In genomic region chr16:28163699-28164584, GRCh38 we compare ENCODE assay signal across 11 cellular contexts. TPM values are rescaled to one million over a fixed set of nuclear protein-coding genes. Genes with fewer than 3 reads are reported as not detected.
DNase-seq lines count a peak whose midpoint lies in the region; ATAC-seq and TF ChIP-seq lines count a peak whose summit lies in the region.
"Had no signal": no experiment of that assay in that cellular context is flagged by ENCODE, and none has a peak within 500 bp of the region (broad histone marks: within the 10 kb centered on the region; RNA-seq: fewer than 3 reads in every experiment).

No MANE protein-coding gene starts in this region.

- no peak for DNase-seq in activated T-cell treated with anti-CD3 and anti-CD28 coated beads, Interleukin-2, amount 50 U/mL, for 24 hours
- no peak for DNase-seq in activated T-cell treated with anti-CD3 and anti-CD28 coated beads, Interleukin-2, amount 50 U/mL, for 48 hours
- DNase-seq in left cardiac atrium (no peak), stomach (no peak), SK-N-SH (no peak)
- DNase-seq: BE2C; effector CD8-positive, alpha-beta T cell; NCI-H2029 had no signal

- H3K27me3 Mint-ChIP-seq in activated T-cell treated with anti-CD3 and anti-CD28 coated beads, Interleukin-2, amount 50 U/mL, for 24 hours: no peaks in the 10 kb centered on the region
- H3K27me3 Mint-ChIP-seq in activated T-helper 17 cell treated with anti-CD3 and anti-CD28 coated beads, Interleukin-2, amount 50 U/mL, for 72 hours: no peaks in the 10 kb centered on the region

- H3K4me3 ChIP-seq in stomach (no peak overlapping the region), SK-N-SH (ENCODE audit: low read depth in 2 of 2, low read length in 1 of 2) (no peak overlapping the region)

- TF ChIP-seq POLR2A in stomach (IDR thresholded peaks at IDR 0.05): no peak

- no peak for ATAC-seq in activated T-helper 17 cell treated with anti-CD3 and anti-CD28 coated beads, Interleukin-2, amount 50 U/mL, for 72 hours (replicated peaks)
- ATAC-seq in left cardiac atrium: peak; percentile 58 to 67
- ATAC-seq in HG03039 (IDR thresholded peaks at IDR 0.05; ENCODE audit: unreplicated experiment): no peak
- ATAC-seq in HG03280 (IDR thresholded peaks at IDR 0.05; ENCODE audit: unreplicated experiment): no peak

- H3K9me2 ChIP-seq in SK-N-SH: no peaks in the 10 kb centered on the region

- no peak overlapping the region for H3K9ac ChIP-seq in SK-N-SH

- CTCF ChIA-PET in SK-N-SH (lab: Yijun Ruan, JAX): interaction anchor here (1.2 kb wide), 2 partner anchors 12 to 17 kb away, joined by 3 read pairs; no protein-coding TSS in a partner anchor

- peak overlapping the region in 4 of 5 donors; percentile 20 to 67 (median 56) for H3K27ac ChIP-seq in stomach
- no peak overlapping the region for H3K27ac ChIP-seq in SK-N-SH (ENCODE audit: low read depth in 2 of 2, low read length in 1 of 2)

- H3K4me1 Mint-ChIP-seq in activated T-cell treated with anti-CD3 and anti-CD28 coated beads, Interleukin-2, amount 50 U/mL, for 24 hours (ENCODE audit: low read depth): peaks cover 88% of the 10 kb centered on the region
- H3K4me1 Mint-ChIP-seq in activated T-helper 17 cell treated with anti-CD3 and anti-CD28 coated beads, Interleukin-2, amount 50 U/mL, for 72 hours: peaks cover 42% of the 10 kb centered on the region

- 75 to 85% (median 79%) methylated on average over 6 of the region's 6 CpGs for WGBS in stomach, 5 donors
- 93% methylated on average over 6 of the region's 6 CpGs for whole genome bisulfite sequencing in SK-N-SH (ENCODE audit: low lambda C conversion rate)

- H3K4me3 Mint-ChIP-seq in activated T-cell treated with anti-CD3 and anti-CD28 coated beads, Interleukin-2, amount 50 U/mL, for 24 hours: no peak overlapping the region
- no peak overlapping the region for H3K4me3 Mint-ChIP-seq in activated T-helper 17 cell treated with anti-CD3 and anti-CD28 coated beads, Interleukin-2, amount 50 U/mL, for 72 hours

- H3K9me3 ChIP-seq in stomach (no peaks in the 10 kb centered on the region), SK-N-SH (no peaks in the 10 kb centered on the region)
- H3K9me3 ChIP-seq: BE2C had no signal

- H3K27me3 ChIP-seq in stomach (no peaks in the 10 kb centered on the region), SK-N-SH (ENCODE audit: insufficient read depth) (no peaks in the 10 kb centered on the region)
- H3K27me3 ChIP-seq: BE2C had no signal

- H3K27ac Mint-ChIP-seq in activated T-cell treated with anti-CD3 and anti-CD28 coated beads, Interleukin-2, amount 50 U/mL, for 24 hours: peak overlapping the region; percentile 42
- H3K27ac Mint-ChIP-seq in activated T-helper 17 cell treated with anti-CD3 and anti-CD28 coated beads, Interleukin-2, amount 50 U/mL, for 72 hours: peak overlapping the region; percentile 25

- intact Hi-C loops in left cardiac atrium (cut with DNase I) (no loop called here), stomach (cut with DNase I; ENCODE audit: low total_unique reads) (no loop called here)

- H2AFZ ChIP-seq in SK-N-SH (ENCODE audit: low read depth): no peak overlapping the region

- H3K9me3 Mint-ChIP-seq in activated T-cell treated with anti-CD3 and anti-CD28 coated beads, Interleukin-2, amount 50 U/mL, for 24 hours: no peaks in the 10 kb centered on the region
- no peaks in the 10 kb centered on the region for H3K9me3 Mint-ChIP-seq in activated T-helper 17 cell treated with anti-CD3 and anti-CD28 coated beads, Interleukin-2, amount 50 U/mL, for 72 hours

- H3K4me2 ChIP-seq in SK-N-SH: no peak overlapping the region

- H4K20me1 ChIP-seq in SK-N-SH (ENCODE audit: insufficient read depth): no peaks in the 10 kb centered on the region; the same call in 1 of the 2 replicates

- no peak for TF ChIP-seq EP300 in stomach (IDR thresholded peaks at IDR 0.05)
- TF ChIP-seq EP300 in SK-N-SH (IDR thresholded peaks at IDR 0.05; ENCODE audit: borderline replicate concordance in 1 of 2, low read depth in 1 of 2, low read length in 1 of 2): no peak

- peaks cover 9% of the 10 kb centered on the region for H3F3A ChIP-seq in SK-N-SH (replicated peaks; ENCODE audit: insufficient read depth)

- POLR2A ChIA-PET in SK-N-SH (lab: Yijun Ruan, JAX): no interaction called here

- peaks cover 94% of the 10 kb centered on the region for H3K36me3 Mint-ChIP-seq in activated T-cell treated with anti-CD3 and anti-CD28 coated beads, Interleukin-2, amount 50 U/mL, for 24 hours (ENCODE audit: low read depth)
- peaks cover 96% of the 10 kb centered on the region for H3K36me3 Mint-ChIP-seq in activated T-helper 17 cell treated with anti-CD3 and anti-CD28 coated beads, Interleukin-2, amount 50 U/mL, for 72 hours (ENCODE audit: low read depth)

- H3K36me3 ChIP-seq in stomach (peaks cover 26 to 56% (median 52%) of the 10 kb centered on the region in 4 donors), SK-N-SH (replicated peaks in 1 of 2; ENCODE audit: control insufficient read depth in 1 of 2, insufficient read depth in 2 of 2, low read length in 1 of 2) (peaks cover 35 to 37% of the 10 kb centered on the region in 2 experiments)

- no peak for TF ChIP-seq RAD21 in SK-N-SH (IDR thresholded peaks at IDR 0.05; ENCODE audit: low read length)

- peaks cover 0 to 43% (median 7%) of the 10 kb centered on the region in 4 donors for H3K4me1 ChIP-seq in stomach
- peaks cover 0 to 13% of the 10 kb centered on the region in 2 experiments; a peak in 1 of 4 replicates for H3K4me1 ChIP-seq in SK-N-SH (ENCODE audit: control insufficient read depth in 1 of 2, insufficient read depth in 2 of 2, low read depth in 1 of 2, low read length in 1 of 2)
- H3K4me1 ChIP-seq: BE2C had no signal

- TF ChIP-seq CTCF in stomach (IDR thresholded peaks at IDR 0.05) (no peak), SK-N-SH (IDR thresholded peaks at IDR 0.05) (no peak)

- H3K79me2 ChIP-seq in SK-N-SH (ENCODE audit: insufficient read depth): peaks cover 57% of the 10 kb centered on the region

TF ChIP-seq in SK-N-SH, 30 proteins besides CTCF, POLR2A, EP300 and RAD21:
- TF ChIP-seq POLR2AphosphoS5 (IDR thresholded peaks at IDR 0.05; ENCODE audit: low read depth, low read length) (no peak), PBX3 (IDR thresholded peaks at IDR 0.05) (no peak), TEAD4 (IDR thresholded peaks at IDR 0.05; ENCODE audit: borderline replicate concordance, insufficient read depth) (no peak), RCOR1 (IDR thresholded peaks at IDR 0.05; ENCODE audit: low read length) (no peak), NRF1 (IDR thresholded peaks at IDR 0.05; ENCODE audit: low read depth, low read length) (no peak), USF1 (IDR thresholded peaks at IDR 0.05; ENCODE audit: borderline replicate concordance, low read depth) (no peak), MEF2A (IDR thresholded peaks at IDR 0.05; ENCODE audit: borderline replicate concordance, low read depth) (no peak), FOSL2 (IDR thresholded peaks at IDR 0.05; ENCODE audit: borderline replicate concordance, low read depth) (no peak), RXRA (IDR thresholded peaks at IDR 0.05; ENCODE audit: borderline replicate concordance, low read depth) (no peak), USF2 (IDR thresholded peaks at IDR 0.05; ENCODE audit: borderline replicate concordance, low read depth, low read length) (no peak), YY1 (IDR thresholded peaks at IDR 0.05; ENCODE audit: low read depth) (no peak)
TF ChIP-seq in SK-N-SH: peak in this region for 0.

RNA-seq across cellular contexts. Expression of gene XPO6, which starts 47.8 kb away (rescaled TPM):
- total RNA-seq in activated T-helper 17 cell treated with anti-CD3 and anti-CD28 coated beads, Interleukin-2, amount 50 U/mL, for 72 hours: 100 to 1,000 TPM; 238 to 263 TPM
- 10 to 100 TPM; 34.6 to 46.4 TPM for total RNA-seq in left cardiac atrium
- 100 to 1,000 TPM in 4 of 5 donors, 10 to 100 TPM in 1; 46.7 to 241 (median 112) TPM for total RNA-seq in stomach
- polyA plus RNA-seq in stomach: 10 to 100 TPM; 37.2 to 61.3 (median 39.0) TPM
- polyA plus RNA-seq in SK-N-SH (2012; rRNA removed): 97.1 and 118 TPM in 2 replicates
- 54.3 and 66.0 TPM in 2 replicates for polyA plus RNA-seq in SK-N-SH (2012; cell fraction: cytosol; rRNA removed)
- polyA plus RNA-seq in SK-N-SH (2012; cell fraction: nucleus; rRNA removed): 188 and 208 TPM in 2 replicates

Comparison
In these comparisons a context has a peak if more than half of its experiments do, and no peak if none do; other contexts are left out.
1. ATAC-seq: peak in left cardiac atrium (2 of 2); none in activated T-helper 17 cell treated with anti-CD3 and anti-CD28 coated beads, Interleukin-2, amount 50 U/mL, for 72 hours (single experiment), HG03039 (single experiment) and HG03280 (single experiment).
2. H3K27ac ChIP-seq: peak in stomach (4 of 5); none in SK-N-SH (0 of 2).